8 cellular contexts compared by ENCODE assay signal in genomic region chr3:3170998-3171397, GRCh38. TPM values are rescaled to one million over a fixed set of nuclear protein-coding genes. Genes with fewer than 3 reads are reported as not detected.
DNase-seq lines count a peak whose midpoint lies in the region; ATAC-seq lines count a peak whose summit lies in the region.

No MANE protein-coding gene starts in this region.

- H3K27me3 Mint-ChIP-seq in activated T-cell treated with anti-CD3 and anti-CD28 coated beads, Interleukin-2, amount 50 U/mL, for 24 hours, result no peaks in the 10 kb centered on the region
- H3K27me3 Mint-ChIP-seq in activated T-cell treated with anti-CD3 and anti-CD28 coated beads, Interleukin-2, amount 50 U/mL, for 4 hours (ENCODE audit: low read depth), result no peaks in the 10 kb centered on the region
- peaks cover 0 to 3% (median 0%) of the 10 kb centered on the region in 3 donors for H3K27me3 Mint-ChIP-seq in immature natural killer cell (ENCODE audit: low read depth in 3 of 3)

- H3K27ac Mint-ChIP-seq in activated T-cell treated with anti-CD3 and anti-CD28 coated beads, Interleukin-2, amount 50 U/mL, for 24 hours, result peak overlapping the region; percentile 95
- H3K27ac Mint-ChIP-seq in immature natural killer cell, result peak overlapping the region; percentile 88 to 99 (median 98)

- no peak overlapping the region for H3K4me3 Mint-ChIP-seq in activated T-cell treated with anti-CD3 and anti-CD28 coated beads, Interleukin-2, amount 50 U/mL, for 24 hours
- H3K4me3 Mint-ChIP-seq in activated T-cell treated with anti-CD3 and anti-CD28 coated beads, Interleukin-2, amount 50 U/mL, for 4 hours, result no peak overlapping the region
- peak overlapping the region in 4 of 5 donors; percentile 29 to 57 (median 32) for H3K4me3 Mint-ChIP-seq in immature natural killer cell

- H3K9me3 Mint-ChIP-seq in activated T-cell treated with anti-CD3 and anti-CD28 coated beads, Interleukin-2, amount 50 U/mL, for 24 hours, result no peaks in the 10 kb centered on the region
- H3K9me3 Mint-ChIP-seq in activated T-cell treated with anti-CD3 and anti-CD28 coated beads, Interleukin-2, amount 50 U/mL, for 4 hours, result no peaks in the 10 kb centered on the region
- H3K9me3 Mint-ChIP-seq in immature natural killer cell, result no peaks in the 10 kb centered on the region

- no peak for DNase-seq in activated T-cell treated with anti-CD3 and anti-CD28 coated beads, Interleukin-2, amount 50 U/mL, for 24 hours
- DNase-seq in activated T-cell treated with anti-CD3 and anti-CD28 coated beads for 4 hours (no peak), HT1080 (ENCODE audit: low read depth) (peak; percentile 6), immature natural killer cell (peak; percentile 22 to 41 (median 39)), amniotic stem cell (lab: John Stamatoyannopoulos, UW) (no peak), NCI-H2081 treated with DMSO at 0.1 percent for 48 hours (lab: John Stamatoyannopoulos, UW) (no peak)
- DNase-seq in activated T-cell treated with anti-CD3 and anti-CD28 coated beads, Interleukin-2, amount 50 U/mL, for 4 hours, result no peak

- H3K36me3 Mint-ChIP-seq in activated T-cell treated with anti-CD3 and anti-CD28 coated beads, Interleukin-2, amount 50 U/mL, for 24 hours (ENCODE audit: low read depth), result peaks cover 88% of the 10 kb centered on the region
- H3K36me3 Mint-ChIP-seq in activated T-cell treated with anti-CD3 and anti-CD28 coated beads, Interleukin-2, amount 50 U/mL, for 4 hours (ENCODE audit: insufficient read depth), result peaks cover 39% of the 10 kb centered on the region
- H3K36me3 Mint-ChIP-seq in immature natural killer cell, result peaks cover 35 to 49% (median 37%) of the 10 kb centered on the region in 3 donors

- ATAC-seq in activated T-cell treated with anti-CD3 and anti-CD28 coated beads, Interleukin-2, amount 50 U/mL, for 4 hours, result peak; percentile 33 to 34
- ATAC-seq in HG03095 (IDR thresholded peaks at IDR 0.05; ENCODE audit: unreplicated experiment), result no peak

- peaks cover 73% of the 10 kb centered on the region for H3K4me1 Mint-ChIP-seq in activated T-cell treated with anti-CD3 and anti-CD28 coated beads, Interleukin-2, amount 50 U/mL, for 24 hours (ENCODE audit: low read depth)
- H3K4me1 Mint-ChIP-seq in activated T-cell treated with anti-CD3 and anti-CD28 coated beads, Interleukin-2, amount 50 U/mL, for 4 hours (ENCODE audit: low read depth), result peaks cover 71% of the 10 kb centered on the region
- peaks cover 64 to 78% of the 10 kb centered on the region in 2 donors for H3K4me1 Mint-ChIP-seq in immature natural killer cell

RNA-seq across cellular contexts. Expression of gene CRBN, which starts 8.5 kb away (rescaled TPM):
- total RNA-seq in HT1080 (2014; rRNA removed; shearing (Covaris generic)), result 34.1 and 35.2 TPM in 2 replicates
- polyA plus RNA-seq in HT1080 (2015; cell fraction: cytosol; rRNA removed), result 30.3 and 39.6 TPM in 2 replicates
- 68.2 and 83.2 TPM in 2 replicates for polyA plus RNA-seq in HT1080 (2015; cell fraction: nucleus; rRNA removed)
- total RNA-seq in activated T-cell treated with anti-CD3 and anti-CD28 coated beads, Interleukin-2, amount 50 U/mL, for 4 hours, result 10 to 100 TPM; 34.8 to 40.4 (median 36.5) TPM
- 100 to 1,000 TPM; 171 to 176 (median 174) TPM for polyA plus RNA-seq in immature natural killer cell

RNA-seq across cellular contexts. Expression of gene TRNT1, which starts 44.3 kb away (rescaled TPM):
- 19.3 and 21.3 TPM in 2 replicates for total RNA-seq in HT1080 (2014; rRNA removed; shearing (Covaris generic))
- polyA plus RNA-seq in HT1080 (2015; cell fraction: cytosol; rRNA removed), result 21.5 and 22.7 TPM in 2 replicates
- 39.4 and 44.7 TPM in 2 replicates for polyA plus RNA-seq in HT1080 (2015; cell fraction: nucleus; rRNA removed)
- total RNA-seq in activated T-cell treated with anti-CD3 and anti-CD28 coated beads, Interleukin-2, amount 50 U/mL, for 4 hours, result 10 to 100 TPM; 42.8 to 48.1 (median 46.1) TPM
- 10 to 100 TPM in 2 of 3 donors, 1 to 10 TPM in 1; 7.4 to 18.7 (median 15.9) TPM for polyA plus RNA-seq in immature natural killer cell

Comparison
In these comparisons a context has a peak if more than half of its experiments do, and no peak if none do; other contexts are left out.
1. DNase-seq: peak in HT1080 (single experiment) and immature natural killer cell (3 of 3); none in activated T-cell treated with anti-CD3 and anti-CD28 coated beads, Interleukin-2, amount 50 U/mL, for 24 hours (single experiment), activated T-cell treated with anti-CD3 and anti-CD28 coated beads for 4 hours (single experiment), activated T-cell treated with anti-CD3 and anti-CD28 coated beads, Interleukin-2, amount 50 U/mL, for 4 hours (single experiment), amniotic stem cell (single experiment) and NCI-H2081 treated with DMSO at 0.1 percent for 48 hours (single experiment).
2. H3K4me3 Mint-ChIP-seq: peak in immature natural killer cell (4 of 5); none in activated T-cell treated with anti-CD3 and anti-CD28 coated beads, Interleukin-2, amount 50 U/mL, for 24 hours (single experiment) and activated T-cell treated with anti-CD3 and anti-CD28 coated beads, Interleukin-2, amount 50 U/mL, for 4 hours (single experiment).